Comparison of ENCODE assay signal across 1 cellular context in genomic region chr20:38057351-38057972, GRCh38.
TF ChIP-seq lines count a peak whose summit lies in the region.

No MANE protein-coding gene starts in this region.

TF ChIP-seq in HepG2, 621 proteins besides CTCF, POLR2A, EP300 and RAD21 (continued from another document):
- TF ChIP-seq BORCS8-MEF2B (CRISPR knock-in tag; IDR thresholded peaks at IDR 0.05) (peak; percentile 55; the same call in 1 of the 2 replicates), NFKB2 (CRISPR knock-in tag; IDR thresholded peaks at IDR 0.05; ENCODE audit: borderline replicate concordance) (0 out of 2 replicates have a peak, but pooled peaks have one; percentile 60), ZSCAN29 (CRISPR knock-in tag; conservative IDR thresholded peaks at IDR 0.05) (no peak), KDM3A (CRISPR knock-in tag; IDR thresholded peaks at IDR 0.05; ENCODE audit: low read depth) (peak; percentile 86; the same call in 1 of the 2 replicates), ZNF724P (CRISPR knock-in tag; IDR thresholded peaks at IDR 0.05; ENCODE audit: borderline replicate concordance) (no peak), ZNF878 (CRISPR knock-in tag; IDR thresholded peaks at IDR 0.05) (0 out of 2 replicates have a peak, but pooled peaks have one; percentile 33), IRF2 (CRISPR knock-in tag; IDR thresholded peaks at IDR 0.05) (0 out of 2 replicates have a peak, but pooled peaks have one; percentile 31), LCORL (IDR thresholded peaks at IDR 0.05) (no peak), LCORL (CRISPR knock-in tag; IDR thresholded peaks at IDR 0.05) (no peak), HDAC2 (CRISPR knock-in tag; IDR thresholded peaks at IDR 0.05) (peak; percentile 35; the same call in 1 of the 2 replicates), PATZ1 (CRISPR knock-in tag; IDR thresholded peaks at IDR 0.05) (peak; percentile 57), YEATS2 (CRISPR knock-in tag; IDR thresholded peaks at IDR 0.05; ENCODE audit: borderline replicate concordance) (peak; percentile 29; the same call in 1 of the 2 replicates), SMAD9 (CRISPR knock-in tag; IDR thresholded peaks at IDR 0.05) (no peak), SALL1 (CRISPR knock-in tag; IDR thresholded peaks at IDR 0.05) (peak; percentile 19; the same call in 1 of the 2 replicates), AHR (CRISPR knock-in tag; IDR thresholded peaks at IDR 0.05) (peak; percentile 70; the same call in 1 of the 2 replicates), HNRNPK (IDR thresholded peaks at IDR 0.05; ENCODE audit: low read depth, low read length, poor library complexity, severe bottlenecking) (no peak), KDM2A (CRISPR knock-in tag; IDR thresholded peaks at IDR 0.05; ENCODE audit: borderline replicate concordance, low read depth) (peak; percentile 79), ZNF260 (CRISPR knock-in tag; IDR thresholded peaks at IDR 0.05; ENCODE audit: borderline replicate concordance, low read depth) (no peak), HIC2 (CRISPR knock-in tag; IDR thresholded peaks at IDR 0.05; ENCODE audit: low read depth) (no peak), NFE2 (CRISPR knock-in tag; IDR thresholded peaks at IDR 0.05) (no peak), NR2F1 (CRISPR knock-in tag; IDR thresholded peaks at IDR 0.05) (peak; percentile 42 to 47; a peak in 1 of 4 replicates), SMAD3 (CRISPR knock-in tag; IDR thresholded peaks at IDR 0.05) (0 out of 2 replicates have a peak, but pooled peaks have one; percentile 59), ZSCAN20 (CRISPR knock-in tag; IDR thresholded peaks at IDR 0.05; ENCODE audit: borderline replicate concordance) (0 out of 2 replicates have a peak, but pooled peaks have one; percentile 15), RCOR2 (CRISPR knock-in tag; IDR thresholded peaks at IDR 0.05) (0 out of 2 replicates have a peak, but pooled peaks have one; percentile 43), RXRB (CRISPR knock-in tag; IDR thresholded peaks at IDR 0.05; ENCODE audit: borderline replicate concordance) (0 out of 2 replicates have a peak, but pooled peaks have one; percentile 43), ZBTB7B (CRISPR knock-in tag; IDR thresholded peaks at IDR 0.05) (peak; percentile 45; the same call in 1 of the 2 replicates), TEAD3 (CRISPR knock-in tag; optimal IDR thresholded peaks at IDR 0.05; ENCODE audit: borderline replicate concordance) (peak; percentile 73), ZNF550 (CRISPR knock-in tag; IDR thresholded peaks at IDR 0.05; ENCODE audit: borderline replicate concordance) (0 out of 2 replicates have a peak, but pooled peaks have one; percentile 29), DRAP1 (CRISPR knock-in tag; IDR thresholded peaks at IDR 0.05) (peak; percentile 30; the same call in 1 of the 2 replicates)
TF ChIP-seq in HepG2: peak in this region for 46.
